In the genomic region with DNA sequence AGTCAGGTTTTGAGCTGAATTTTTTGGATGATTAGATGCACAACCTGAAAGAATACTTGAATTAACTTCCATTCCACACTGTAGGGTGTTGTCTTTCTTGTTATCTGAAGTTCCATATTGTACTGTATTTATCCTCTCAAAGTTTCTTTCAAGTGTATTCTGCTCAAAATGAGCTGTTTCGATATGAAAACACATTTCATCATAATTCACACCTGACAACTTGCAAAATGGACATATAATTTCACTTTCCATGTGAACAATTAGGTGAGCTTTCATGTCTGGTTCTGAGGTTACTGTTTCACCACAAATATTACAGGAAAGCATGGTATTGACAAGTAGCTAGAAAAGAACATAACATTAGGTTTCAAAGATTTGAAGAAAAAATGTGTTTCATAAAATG, we compare ENCODE assay signal across 1 cellular context.
TF ChIP-seq lines count a peak whose summit lies in the region.

No MANE protein-coding gene starts in this region.

TF ChIP-seq in IMR-90, 13 proteins besides CTCF, POLR2A, EP300 and RAD21 (continued from another document):
- TF ChIP-seq, protein P1, sequence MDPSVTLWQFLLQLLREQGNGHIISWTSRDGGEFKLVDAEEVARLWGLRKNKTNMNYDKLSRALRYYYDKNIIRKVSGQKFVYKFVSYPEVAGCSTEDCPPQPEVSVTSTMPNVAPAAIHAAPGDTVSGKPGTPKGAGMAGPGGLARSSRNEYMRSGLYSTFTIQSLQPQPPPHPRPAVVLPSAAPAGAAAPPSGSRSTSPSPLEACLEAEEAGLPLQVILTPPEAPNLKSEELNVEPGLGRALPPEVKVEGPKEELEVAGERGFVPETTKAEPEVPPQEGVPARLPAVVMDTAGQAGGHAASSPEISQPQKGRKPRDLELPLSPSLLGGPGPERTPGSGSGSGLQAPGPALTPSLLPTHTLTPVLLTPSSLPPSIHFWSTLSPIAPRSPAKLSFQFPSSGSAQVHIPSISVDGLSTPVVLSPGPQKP (IDR thresholded peaks at IDR 0.05; ENCODE audit: borderline replicate concordance, low read depth, low read length): no peak
- no peak for TF ChIP-seq SMC3 (IDR thresholded peaks at IDR 0.05; ENCODE audit: low read depth, low read length)
